ENCODE assay signal across 23 cellular contexts in genomic region chr11:44258190-44258489, GRCh38. TPM values are rescaled to one million over a fixed set of nuclear protein-coding genes. Genes with fewer than 3 reads are reported as not detected.
DNase-seq lines count a peak whose midpoint lies in the region; ATAC-seq, FAIRE-seq and TF ChIP-seq lines count a peak whose summit lies in the region.
"Had no signal": no experiment of that assay in that cellular context is flagged by ENCODE, and none has a peak within 500 bp of the region (broad histone marks: within the 10 kb centered on the region; RNA-seq: fewer than 3 reads in every experiment).

No MANE protein-coding gene starts in this region.

- DNase-seq in GM04504 (ENCODE audit: low read depth) (peak; percentile 22), amniotic epithelial cell (ENCODE audit: low read depth) (peak; percentile 67), fibroblast of peridontal ligament (ENCODE audit: extremely low read depth) (peak; percentile 15), sciatic nerve (ENCODE audit: low spot score) (no peak), cerebellar nuclear complex (lab: John Stamatoyannopoulos, UW) (no peak), kidney (no peak)
- DNase-seq: activated CD4-positive, alpha-beta T cell treated with anti-CD3 and anti-CD28 coated beads, Interleukin-2, amount 50 U/mL, for 48 hours; activated effector memory CD4-positive, alpha-beta T cell treated with Interleukin-2 at 50 U/mL for 16 hours; activated naive CD8-positive, alpha-beta T cell treated with anti-CD3 and anti-CD28 coated beads, Interleukin-2, amount 10 ng/mL, durations not matched to agents 7 days and 5 days; CD8-positive, alpha-beta T cell; DMS53; H9; KBM-7; mammary epithelial cell; NCI-H146; NCI-H524; NK-92 treated with Interleukin-12 subunit alpha and Interleukin-12 subunit beta, amount 100 ng/mL, for 24 hours; stimulated activated CD4-positive, alpha-beta T cell treated with anti-CD3 and anti-CD28 coated beads, Interleukin-1b, Interleukin-23, amount 100 ng/mL, for 48 hours; transverse colon had no signal

- intact Hi-C loops in sciatic nerve (cut with DNase I) (no loop called here), kidney (cut with DNase I) (no loop called here)

- ATAC-seq in sciatic nerve, result peak; percentile 49
- no peak for ATAC-seq in GM21360 (IDR thresholded peaks at IDR 0.05; ENCODE audit: unreplicated experiment)
- ATAC-seq in GM18517 (IDR thresholded peaks at IDR 0.05; ENCODE audit: unreplicated experiment), result no peak
- ATAC-seq: CD8-positive, alpha-beta T cell; Panc1 had no signal

- peaks cover 2 to 5% of the 10 kb centered on the region in 2 donors for H3K9me3 ChIP-seq in kidney (ENCODE audit: control insufficient read depth in 1 of 2, low read length in 2 of 2)

- no peak overlapping the region for H3K27ac ChIP-seq in kidney (ENCODE audit: low read depth in 2 of 2, low read length in 2 of 2)
- H3K27ac ChIP-seq: transverse colon had no signal

- FAIRE-seq in kidney (lab: Jason Lieb, UNC), result no peak

- H3K9ac ChIP-seq in kidney (ENCODE audit: low read length in 2 of 2), result no peak overlapping the region

- no peak for TF ChIP-seq CTCF in kidney (IDR thresholded peaks at IDR 0.05; ENCODE audit: borderline replicate concordance, extremely low read depth, insufficient read depth)

- no peak overlapping the region for H3K4me3 ChIP-seq in kidney (ENCODE audit: low read length in 2 of 2)
- H3K4me3 ChIP-seq: transverse colon had no signal

- H3K4me1 ChIP-seq in kidney (ENCODE audit: control insufficient read depth in 1 of 2, insufficient read depth in 1 of 2, low read depth in 1 of 2, low read length in 2 of 2), result no peaks in the 10 kb centered on the region
- H3K4me1 ChIP-seq: transverse colon had no signal

- no peaks in the 10 kb centered on the region for H3K36me3 ChIP-seq in kidney (ENCODE audit: control insufficient read depth in 1 of 2, insufficient read depth in 2 of 2, low read length in 2 of 2)
- H3K36me3 ChIP-seq: transverse colon had no signal

RNA-seq across cellular contexts. Expression of gene ALX4, which starts 51.8 kb away (rescaled TPM):
- 1.1 TPM for total RNA-seq in sciatic nerve
- 0.16 TPM for total RNA-seq in kidney
- 0.09 TPM for polyA plus RNA-seq in kidney (ENCODE audit: insufficient read depth, low read depth, low replicate concordance)
- total RNA-seq: activated naive CD8-positive, alpha-beta T cell treated with anti-CD3 and anti-CD28 coated beads, Interleukin-2, amount 10 ng/mL, durations not matched to agents 7 days and 5 days; CD8-positive, alpha-beta T cell; H9; pulmonary artery endothelial cell; transverse colon had no signal
- polyA plus RNA-seq: mammary epithelial cell had no signal

Comparison
In these comparisons a context has a peak if more than half of its experiments do, and no peak if none do; other contexts are left out.
1. DNase-seq: peak in GM04504 (single experiment), amniotic epithelial cell (single experiment) and fibroblast of peridontal ligament (single experiment); none in sciatic nerve (single experiment), cerebellar nuclear complex (0 of 2) and kidney (single experiment).